In genomic region chr20:40564997-40565680, GRCh38 we compare ENCODE assay signal across 13 cellular contexts.
DNase-seq lines count a peak whose midpoint lies in the region; ATAC-seq, FAIRE-seq and TF ChIP-seq lines count a peak whose summit lies in the region.
"Had no signal": no experiment of that assay in that cellular context is flagged by ENCODE, and none has a peak within 500 bp of the region (broad histone marks: within the 10 kb centered on the region; RNA-seq: fewer than 3 reads in every experiment).

No MANE protein-coding gene starts in this region.

- no peaks in the 10 kb centered on the region for H3K79me2 ChIP-seq in endothelial cell of umbilical vein (ENCODE audit: control insufficient read depth, insufficient read depth, low read length)

- no peaks in the 10 kb centered on the region for H3K9me1 ChIP-seq in endothelial cell of umbilical vein (replicated peaks; ENCODE audit: control insufficient read depth, extremely low read depth, insufficient read depth, low read length)

- no peaks in the 10 kb centered on the region for H4K20me1 ChIP-seq in endothelial cell of umbilical vein (replicated peaks; ENCODE audit: control insufficient read depth, extremely low read depth, insufficient read depth, low read length)

- TF ChIP-seq POLR2A in NB4 (IDR thresholded peaks at IDR 0.05; ENCODE audit: extremely low read depth, insufficient read length): no peak
- no peak for TF ChIP-seq POLR2A in endothelial cell of umbilical vein (IDR thresholded peaks at IDR 0.05; ENCODE audit: low read depth, low read length)

- peak; percentile 29 for DNase-seq in Caki2 (ENCODE audit: low read depth)
- peak; percentile 12 for DNase-seq in NB4 (ENCODE audit: low read depth)
- peak; percentile 9 for DNase-seq in endothelial cell of umbilical vein (ENCODE audit: low read depth, low spot score)
- no peak for DNase-seq in omental fat pad (ENCODE audit: low spot score)
- DNase-seq in dedifferentiated amniotic fluid mesenchymal stem cell (ENCODE audit: extremely low spot score): no peak
- no peak for DNase-seq in activated CD8-positive, alpha-beta memory T cell treated with anti-CD3 and anti-CD28 coated beads, Interleukin-2, amount 50 U/mL, for 48 hours
- DNase-seq in kidney glomerular epithelial cell (lab: John Stamatoyannopoulos, UW): no peak
- DNase-seq in activated CD4-positive, CD25-positive, alpha-beta regulatory T cell (lab: John Stamatoyannopoulos, UW): no peak
- DNase-seq: anterior cingulate cortex, NCI-H2029 treated with DMSO at 0.1 percent for 48 hours had no signal

- H3K36me3 ChIP-seq in endothelial cell of umbilical vein (ENCODE audit: control insufficient read depth in 2 of 2, extremely low read depth in 1 of 2, insufficient read depth in 2 of 2, low read length in 2 of 2): no peaks in the 10 kb centered on the region
- H3K36me3 ChIP-seq: SJSA1, tibial nerve had no signal

- POLR2A ChIA-PET in endothelial cell of umbilical vein (lab: Charles Lee): no interaction called here

- no peaks in the 10 kb centered on the region for H3K4me1 ChIP-seq in endothelial cell of umbilical vein (ENCODE audit: control insufficient read depth, extremely low read depth, insufficient read depth, low read length)
- H3K4me1 ChIP-seq: SJSA1 had no signal

- dilution Hi-C loops in endothelial cell of umbilical vein (cut with MboI; ENCODE audit: extremely low pct_ligation_motif_present, low sequenced_read_pairs): no loop called here

- no peak for FAIRE-seq in endothelial cell of umbilical vein (lab: Jason Lieb, UNC)
- FAIRE-seq: D721Med had no signal

- no peak overlapping the region for H2AFZ ChIP-seq in endothelial cell of umbilical vein (ENCODE audit: low read depth, low read length)

- CTCF ChIA-PET in endothelial cell of umbilical vein (lab: Charles Lee): no interaction called here

- H3K9ac ChIP-seq in endothelial cell of umbilical vein (replicated peaks; ENCODE audit: extremely low read depth, insufficient read depth, low read length): no peak overlapping the region

- H3K4me3 ChIP-seq in NB4 (ENCODE audit: low read depth, low read length): no peak overlapping the region
- H3K4me3 ChIP-seq in endothelial cell of umbilical vein (replicated peaks in 1 of 3; ENCODE audit: insufficient read depth in 1 of 3, low read depth in 1 of 3, low read length in 3 of 3): no peak overlapping the region
- H3K4me3 ChIP-seq: SJSA1, tibial nerve had no signal

- H3K27me3 ChIP-seq in endothelial cell of umbilical vein (ENCODE audit: control insufficient read depth in 2 of 2, insufficient read depth in 2 of 2, low read length in 2 of 2): no peaks in the 10 kb centered on the region
- H3K27me3 ChIP-seq: SJSA1, tibial nerve had no signal

- TF ChIP-seq CTCF in NB4 (IDR thresholded peaks at IDR 0.05; ENCODE audit: low read depth, low read length) (no peak), endothelial cell of umbilical vein (IDR thresholded peaks at IDR 0.05; ENCODE audit: extremely low read depth in 1 of 2, insufficient read depth in 1 of 2, low read depth in 1 of 2, low read length in 2 of 2) (no peak), omental fat pad (IDR thresholded peaks at IDR 0.05) (no peak)

- peak; percentile 90 for ATAC-seq in omental fat pad (ENCODE audit: low FRiP score)

- H3K4me2 ChIP-seq in endothelial cell of umbilical vein (ENCODE audit: insufficient read depth, low read length): no peak overlapping the region

- H3K27ac ChIP-seq in endothelial cell of umbilical vein (ENCODE audit: insufficient read depth, low read depth, low read length): no peak overlapping the region
- H3K27ac ChIP-seq: SJSA1, tibial nerve had no signal

- in situ Hi-C loops in Caki2 (cut with HindIII; ENCODE audit: low pct_unique_long_range_greater_than_20kb, low sequenced_read_pairs): no loop called here

- no TSS peak for BruUV-seq in endothelial cell of umbilical vein (replicated peaks; lab: Mats Ljungman, UMichigan)

- H3K9me3 ChIP-seq in endothelial cell of umbilical vein (replicated peaks; ENCODE audit: control insufficient read depth, insufficient read depth, low read length): no peaks in the 10 kb centered on the region
- H3K9me3 ChIP-seq: SJSA1, tibial nerve had no signal

- intact Hi-C loops in endothelial cell of umbilical vein (cut with micrococcal nuclease): no loop called here

TF ChIP-seq in endothelial cell of umbilical vein, 7 proteins besides CTCF, POLR2A, EP300 and RAD21:
- TF ChIP-seq, protein P1, sequence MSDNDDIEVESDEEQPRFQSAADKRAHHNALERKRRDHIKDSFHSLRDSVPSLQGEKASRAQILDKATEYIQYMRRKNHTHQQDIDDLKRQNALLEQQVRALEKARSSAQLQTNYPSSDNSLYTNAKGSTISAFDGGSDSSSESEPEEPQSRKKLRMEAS (IDR thresholded peaks at IDR 0.05; ENCODE audit: insufficient read depth, insufficient read length): no peak
- TF ChIP-seq JUN (IDR thresholded peaks at IDR 0.05; ENCODE audit: borderline replicate concordance, insufficient read depth, insufficient read length, low read depth) (no peak), FOS (IDR thresholded peaks at IDR 0.05; ENCODE audit: borderline replicate concordance, insufficient read depth, low read length) (peak; percentile 41)

Comparison
In these comparisons a context has a peak if more than half of its experiments do, and no peak if none do; other contexts are left out.
1. DNase-seq: peak in Caki2 (single experiment), NB4 (single experiment) and endothelial cell of umbilical vein (single experiment); none in omental fat pad (single experiment), dedifferentiated amniotic fluid mesenchymal stem cell (single experiment), activated CD8-positive, alpha-beta memory T cell treated with anti-CD3 and anti-CD28 coated beads, Interleukin-2, amount 50 U/mL, for 48 hours (single experiment), kidney glomerular epithelial cell (single experiment) and activated CD4-positive, CD25-positive, alpha-beta regulatory T cell (0 of 4).